ENCODE assay signal across 20 cellular contexts in genomic region chr16:49597796-49598195, GRCh38.
"Had no signal": no experiment of that assay in that cellular context is flagged by ENCODE, and none has a peak within 500 bp of the region (broad histone marks: within the 10 kb centered on the region; RNA-seq: fewer than 3 reads in every experiment).

No MANE protein-coding gene starts in this region.

- ATAC-seq: activated CD8-positive, alpha-beta memory T cell treated with anti-CD3 and anti-CD28 coated beads, Interleukin-2, amount 10 ng/mL, durations not matched to agents 7 days and 5 days; foreskin keratinocyte; pancreas; right lobe of liver; stimulated activated memory B cell treated with anti-CD40 and anti-IgM and Interleukin-4, amounts not matched to agents 10 μg/mL and 1 μg/mL and 100 μg/mL, for 72 hours; T-cell; upper lobe of right lung had no signal

- H3K36me3 Mint-ChIP-seq: activated CD8-positive, alpha-beta memory T cell treated with anti-CD3 and anti-CD28 coated beads, Interleukin-2, amount 10 ng/mL, durations not matched to agents 7 days and 5 days; activated naive CD8-positive, alpha-beta T cell treated with anti-CD3 and anti-CD28 coated beads, Interleukin-2, amount 10 ng/mL, durations not matched to agents 7 days and 5 days; stimulated activated memory B cell treated with anti-CD40 and anti-IgM and Interleukin-4, amounts not matched to agents 10 μg/mL and 1 μg/mL and 100 μg/mL, for 72 hours; T-cell had no signal

- H3K27ac ChIP-seq: dorsolateral prefrontal cortex, foreskin keratinocyte, pancreas, right lobe of liver, thoracic aorta, upper lobe of right lung had no signal

- DNase-seq: activated CD4-positive, alpha-beta memory T cell treated with anti-CD3 and anti-CD28 coated beads, Interleukin-2, amount 10 ng/mL, durations not matched to agents 7 days and 5 days; activated CD4-positive, alpha-beta T cell treated with anti-CD3 and anti-CD28 coated beads for 48 hours; activated CD4-positive, CD25-positive, alpha-beta regulatory T cell; activated CD8-positive, alpha-beta memory T cell treated with anti-CD3 and anti-CD28 coated beads, Interleukin-2, amount 10 ng/mL, durations not matched to agents 7 days and 5 days; activated naive CD4-positive, alpha-beta T cell treated with Interleukin-2 at 50 U/mL for 16 hours; activated naive CD8-positive, alpha-beta T cell treated with anti-CD3 and anti-CD28 coated beads, Interleukin-2, amount 10 ng/mL, durations not matched to agents 7 days and 5 days; activated T-cell treated with anti-CD3 and anti-CD28 coated beads, Interleukin-2, amount 50 U/mL, for 1 hour; amygdala; foreskin keratinocyte; kidney; left ventricle myocardium superior; pancreas; stimulated activated CD4-positive, alpha-beta T cell treated with anti-CD3 and anti-CD28 coated beads, Interleukin-4, amount 100 ng/mL, for 4 hours; T-cell had no signal

- H3K4me3 ChIP-seq: dorsolateral prefrontal cortex, pancreas, right lobe of liver, thoracic aorta, upper lobe of right lung had no signal

- H3K36me3 ChIP-seq: pancreas, right lobe of liver, thoracic aorta, upper lobe of right lung had no signal

- H3K27ac Mint-ChIP-seq: activated CD4-positive, alpha-beta memory T cell treated with anti-CD3 and anti-CD28 coated beads, Interleukin-2, amount 10 ng/mL, durations not matched to agents 7 days and 5 days; activated CD8-positive, alpha-beta memory T cell treated with anti-CD3 and anti-CD28 coated beads, Interleukin-2, amount 10 ng/mL, durations not matched to agents 7 days and 5 days; activated naive CD8-positive, alpha-beta T cell treated with anti-CD3 and anti-CD28 coated beads, Interleukin-2, amount 10 ng/mL, durations not matched to agents 7 days and 5 days; activated T-helper 2 cell treated with anti-CD3 and anti-CD28 coated beads, Interferon-gamma antibody, Interleukin-2, Interleukin-4, amounts not matched to agents 10 μg/mL and 5 μg/mL and 100 μg/mL, durations not matched to agents 14 hours and 24 hours and 36 hours; stimulated activated memory B cell treated with anti-CD40 and anti-IgM and Interleukin-4, amounts not matched to agents 10 μg/mL and 1 μg/mL and 100 μg/mL, for 72 hours; T-cell had no signal

- H3K9me3 ChIP-seq: pancreas, right lobe of liver, thoracic aorta, upper lobe of right lung had no signal

- H3K9me3 Mint-ChIP-seq: activated CD4-positive, alpha-beta memory T cell treated with anti-CD3 and anti-CD28 coated beads, Interleukin-2, amount 10 ng/mL, durations not matched to agents 7 days and 5 days; activated naive CD8-positive, alpha-beta T cell treated with anti-CD3 and anti-CD28 coated beads, Interleukin-2, amount 10 ng/mL, durations not matched to agents 7 days and 5 days; activated T-helper 2 cell treated with anti-CD3 and anti-CD28 coated beads, Interferon-gamma antibody, Interleukin-2, Interleukin-4, amounts not matched to agents 10 μg/mL and 5 μg/mL and 100 μg/mL, durations not matched to agents 14 hours and 24 hours and 36 hours; stimulated activated memory B cell treated with anti-CD40 and anti-IgM and Interleukin-4, amounts not matched to agents 10 μg/mL and 1 μg/mL and 100 μg/mL, for 72 hours; T-cell had no signal

- H3K4me3 Mint-ChIP-seq: activated CD4-positive, alpha-beta memory T cell treated with anti-CD3 and anti-CD28 coated beads, Interleukin-2, amount 10 ng/mL, durations not matched to agents 7 days and 5 days; activated CD8-positive, alpha-beta memory T cell treated with anti-CD3 and anti-CD28 coated beads, Interleukin-2, amount 10 ng/mL, durations not matched to agents 7 days and 5 days; activated naive CD8-positive, alpha-beta T cell treated with anti-CD3 and anti-CD28 coated beads, Interleukin-2, amount 10 ng/mL, durations not matched to agents 7 days and 5 days; stimulated activated memory B cell treated with anti-CD40 and anti-IgM and Interleukin-4, amounts not matched to agents 10 μg/mL and 1 μg/mL and 100 μg/mL, for 72 hours; T-cell had no signal

- H3K4me1 ChIP-seq: foreskin keratinocyte, pancreas, right lobe of liver had no signal

- H3K4me1 Mint-ChIP-seq: activated CD4-positive, alpha-beta memory T cell treated with anti-CD3 and anti-CD28 coated beads, Interleukin-2, amount 10 ng/mL, durations not matched to agents 7 days and 5 days; activated CD8-positive, alpha-beta memory T cell treated with anti-CD3 and anti-CD28 coated beads, Interleukin-2, amount 10 ng/mL, durations not matched to agents 7 days and 5 days; activated naive CD8-positive, alpha-beta T cell treated with anti-CD3 and anti-CD28 coated beads, Interleukin-2, amount 10 ng/mL, durations not matched to agents 7 days and 5 days; stimulated activated memory B cell treated with anti-CD40 and anti-IgM and Interleukin-4, amounts not matched to agents 10 μg/mL and 1 μg/mL and 100 μg/mL, for 72 hours had no signal

- H3K27me3 ChIP-seq: foreskin keratinocyte, pancreas, right lobe of liver, upper lobe of right lung had no signal
